1 cellular context compared by ENCODE assay signal in the genomic region with DNA sequence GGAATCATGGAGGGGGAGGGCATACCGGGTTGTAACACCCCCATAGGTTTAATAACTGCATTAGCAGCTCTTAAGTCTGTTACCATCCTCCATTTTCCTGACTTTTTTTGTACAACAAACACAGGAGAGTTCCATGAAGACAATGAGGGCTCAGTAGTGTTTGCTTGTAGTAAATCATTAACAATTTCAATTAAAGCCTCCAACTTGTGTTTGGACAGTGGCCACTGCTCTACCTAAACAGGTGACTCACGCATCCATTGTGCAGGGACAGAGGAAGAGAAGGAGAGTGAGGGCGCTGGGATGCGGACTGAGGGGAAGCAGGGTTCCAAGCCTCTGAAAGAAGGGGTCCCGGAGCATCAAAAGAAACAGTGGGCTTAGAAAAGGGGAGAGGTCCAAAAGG.
A peak's percentile ranks its signal among the peaks of the same experiment; 100 is the strongest.
TF ChIP-seq lines count a peak whose summit lies in the region.

No MANE protein-coding gene starts in this region.

TF ChIP-seq in HepG2, 621 proteins besides CTCF, POLR2A, EP300 and RAD21 (continues in another document):
- TF ChIP-seq RNF2 (conservative IDR thresholded peaks at IDR 0.05; ENCODE audit: low read depth) = no peak
- no peak for TF ChIP-seq ZNF232 (CRISPR knock-in tag; IDR thresholded peaks at IDR 0.05; ENCODE audit: borderline replicate concordance)
- TF ChIP-seq, protein P1, sequence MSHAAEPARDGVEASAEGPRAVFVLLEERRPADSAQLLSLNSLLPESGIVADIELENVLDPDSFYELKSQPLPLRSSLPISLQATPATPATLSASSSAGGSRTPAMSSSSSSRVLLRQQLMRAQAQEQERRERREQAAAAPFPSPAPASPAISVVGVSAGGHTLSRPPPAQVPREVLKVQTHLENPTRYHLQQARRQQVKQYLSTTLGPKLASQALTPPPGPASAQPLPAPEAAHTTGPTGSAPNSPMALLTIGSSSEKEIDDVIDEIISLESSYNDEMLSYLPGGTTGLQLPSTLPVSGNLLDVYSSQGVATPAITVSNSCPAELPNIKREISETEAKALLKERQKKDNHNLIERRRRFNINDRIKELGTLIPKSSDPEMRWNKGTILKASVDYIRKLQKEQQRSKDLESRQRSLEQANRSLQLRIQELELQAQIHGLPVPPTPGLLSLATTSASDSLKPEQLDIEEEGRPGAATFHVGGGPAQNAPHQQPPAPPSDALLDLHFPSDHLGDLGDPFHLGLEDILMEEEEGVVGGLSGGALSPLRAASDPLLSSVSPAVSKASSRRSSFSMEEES (CRISPR knock-in tag; IDR thresholded peaks at IDR 0.05) = 0 out of 2 replicates have a peak, but pooled peaks have one; percentile 17
- TF ChIP-seq ZBTB1 (CRISPR knock-in tag; IDR thresholded peaks at IDR 0.05; ENCODE audit: borderline replicate concordance) = no peak
- TF ChIP-seq, protein P2, sequence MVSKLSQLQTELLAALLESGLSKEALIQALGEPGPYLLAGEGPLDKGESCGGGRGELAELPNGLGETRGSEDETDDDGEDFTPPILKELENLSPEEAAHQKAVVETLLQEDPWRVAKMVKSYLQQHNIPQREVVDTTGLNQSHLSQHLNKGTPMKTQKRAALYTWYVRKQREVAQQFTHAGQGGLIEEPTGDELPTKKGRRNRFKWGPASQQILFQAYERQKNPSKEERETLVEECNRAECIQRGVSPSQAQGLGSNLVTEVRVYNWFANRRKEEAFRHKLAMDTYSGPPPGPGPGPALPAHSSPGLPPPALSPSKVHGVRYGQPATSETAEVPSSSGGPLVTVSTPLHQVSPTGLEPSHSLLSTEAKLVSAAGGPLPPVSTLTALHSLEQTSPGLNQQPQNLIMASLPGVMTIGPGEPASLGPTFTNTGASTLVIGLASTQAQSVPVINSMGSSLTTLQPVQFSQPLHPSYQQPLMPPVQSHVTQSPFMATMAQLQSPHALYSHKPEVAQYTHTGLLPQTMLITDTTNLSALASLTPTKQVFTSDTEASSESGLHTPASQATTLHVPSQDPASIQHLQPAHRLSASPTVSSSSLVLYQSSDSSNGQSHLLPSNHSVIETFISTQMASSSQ (IDR thresholded peaks at IDR 0.05; ENCODE audit: low read depth) = peak; percentile 93
- TF ChIP-seq, protein P2 (CRISPR knock-in tag; IDR thresholded peaks at IDR 0.05; ENCODE audit: borderline replicate concordance) = peak; percentile 97
- no peak for TF ChIP-seq GABPA (IDR thresholded peaks at IDR 0.05; ENCODE audit: low read depth, low read length)
- 0 out of 2 replicates have a peak, but pooled peaks have one; percentile 13 for TF ChIP-seq GABPA (CRISPR knock-in tag; IDR thresholded peaks at IDR 0.05; ENCODE audit: low read depth)
- TF ChIP-seq ZBTB20 (CRISPR knock-in tag; IDR thresholded peaks at IDR 0.05; ENCODE audit: borderline replicate concordance, low read depth) = 0 out of 2 replicates have a peak, but pooled peaks have one; percentile 22
- TF ChIP-seq NCOA2 (CRISPR knock-in tag; IDR thresholded peaks at IDR 0.05) = 0 out of 2 replicates have a peak, but pooled peaks have one; percentile 32
- TF ChIP-seq JUND (CRISPR knock-in tag; IDR thresholded peaks at IDR 0.05) = peak; percentile 83; the same call in 1 of the 2 replicates
- TF ChIP-seq ZFP41 (CRISPR knock-in tag; IDR thresholded peaks at IDR 0.05; ENCODE audit: borderline replicate concordance) = no peak
- TF ChIP-seq NONO (IDR thresholded peaks at IDR 0.05) = no peak
- TF ChIP-seq NONO (CRISPR knock-in tag; conservative IDR thresholded peaks at IDR 0.05) = no peak
- TF ChIP-seq HDAC1 (CRISPR knock-in tag; IDR thresholded peaks at IDR 0.05) = peak; percentile 45
- TF ChIP-seq MED13 (CRISPR knock-in tag; IDR thresholded peaks at IDR 0.05) = no peak
- no peak for TF ChIP-seq NFE2L1 (CRISPR knock-in tag; IDR thresholded peaks at IDR 0.05; ENCODE audit: borderline replicate concordance)
- TF ChIP-seq, protein P3, sequence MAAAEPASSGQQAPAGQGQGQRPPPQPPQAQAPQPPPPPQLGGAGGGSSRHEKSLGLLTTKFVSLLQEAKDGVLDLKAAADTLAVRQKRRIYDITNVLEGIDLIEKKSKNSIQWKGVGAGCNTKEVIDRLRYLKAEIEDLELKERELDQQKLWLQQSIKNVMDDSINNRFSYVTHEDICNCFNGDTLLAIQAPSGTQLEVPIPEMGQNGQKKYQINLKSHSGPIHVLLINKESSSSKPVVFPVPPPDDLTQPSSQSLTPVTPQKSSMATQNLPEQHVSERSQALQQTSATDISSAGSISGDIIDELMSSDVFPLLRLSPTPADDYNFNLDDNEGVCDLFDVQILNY (CRISPR knock-in tag; conservative IDR thresholded peaks at IDR 0.05) = no peak
- peak; percentile 44; the same call in 1 of the 2 replicates for TF ChIP-seq FOXA3 (CRISPR knock-in tag; IDR thresholded peaks at IDR 0.05)
- TF ChIP-seq SOX13 (IDR thresholded peaks at IDR 0.05) = peak; percentile 88
- peak in 1 of 2 experiments; percentile 96; a peak in 2 of 4 replicates for TF ChIP-seq SOX13 (CRISPR knock-in tag; conservative IDR thresholded peaks at IDR 0.05 in 1 of 2, IDR thresholded peaks at IDR 0.05 in 1 of 2)
- TF ChIP-seq, protein P4, sequence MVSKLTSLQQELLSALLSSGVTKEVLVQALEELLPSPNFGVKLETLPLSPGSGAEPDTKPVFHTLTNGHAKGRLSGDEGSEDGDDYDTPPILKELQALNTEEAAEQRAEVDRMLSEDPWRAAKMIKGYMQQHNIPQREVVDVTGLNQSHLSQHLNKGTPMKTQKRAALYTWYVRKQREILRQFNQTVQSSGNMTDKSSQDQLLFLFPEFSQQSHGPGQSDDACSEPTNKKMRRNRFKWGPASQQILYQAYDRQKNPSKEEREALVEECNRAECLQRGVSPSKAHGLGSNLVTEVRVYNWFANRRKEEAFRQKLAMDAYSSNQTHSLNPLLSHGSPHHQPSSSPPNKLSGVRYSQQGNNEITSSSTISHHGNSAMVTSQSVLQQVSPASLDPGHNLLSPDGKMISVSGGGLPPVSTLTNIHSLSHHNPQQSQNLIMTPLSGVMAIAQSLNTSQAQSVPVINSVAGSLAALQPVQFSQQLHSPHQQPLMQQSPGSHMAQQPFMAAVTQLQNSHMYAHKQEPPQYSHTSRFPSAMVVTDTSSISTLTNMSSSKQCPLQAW (CRISPR knock-in tag; IDR thresholded peaks at IDR 0.05) = peak; percentile 94
- TF ChIP-seq PAF1 (CRISPR knock-in tag; IDR thresholded peaks at IDR 0.05) = no peak
- TF ChIP-seq, protein P5, sequence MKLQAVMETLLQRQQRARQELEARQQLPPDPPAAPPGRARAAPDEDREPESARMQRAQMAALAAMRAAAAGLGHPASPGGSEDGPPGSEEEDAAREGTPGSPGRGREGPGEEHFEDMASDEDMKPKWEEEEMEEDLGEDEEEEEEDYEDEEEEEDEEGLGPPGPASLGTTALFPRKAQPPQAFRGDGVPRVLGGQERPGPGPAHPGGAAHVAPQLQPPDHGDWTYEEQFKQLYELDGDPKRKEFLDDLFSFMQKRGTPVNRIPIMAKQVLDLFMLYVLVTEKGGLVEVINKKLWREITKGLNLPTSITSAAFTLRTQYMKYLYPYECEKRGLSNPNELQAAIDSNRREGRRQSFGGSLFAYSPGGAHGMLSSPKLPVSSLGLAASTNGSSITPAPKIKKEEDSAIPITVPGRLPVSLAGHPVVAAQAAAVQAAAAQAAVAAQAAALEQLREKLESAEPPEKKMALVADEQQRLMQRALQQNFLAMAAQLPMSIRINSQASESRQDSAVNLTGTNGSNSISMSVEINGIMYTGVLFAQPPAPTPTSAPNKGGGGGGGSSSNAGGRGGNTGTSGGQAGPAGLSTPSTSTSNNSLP (IDR thresholded peaks at IDR 0.05; ENCODE audit: low read depth, low read length) = peak; percentile 56; the same call in 1 of the 2 replicates
- TF ChIP-seq ETV6 (CRISPR knock-in tag; conservative IDR thresholded peaks at IDR 0.05) = no peak
- TF ChIP-seq NBN (conservative IDR thresholded peaks at IDR 0.05) = no peak
- TF ChIP-seq ZNF292 (CRISPR knock-in tag; IDR thresholded peaks at IDR 0.05; ENCODE audit: borderline replicate concordance, low read depth) = peak; percentile 42; the same call in 1 of the 2 replicates
- TF ChIP-seq, protein P6, sequence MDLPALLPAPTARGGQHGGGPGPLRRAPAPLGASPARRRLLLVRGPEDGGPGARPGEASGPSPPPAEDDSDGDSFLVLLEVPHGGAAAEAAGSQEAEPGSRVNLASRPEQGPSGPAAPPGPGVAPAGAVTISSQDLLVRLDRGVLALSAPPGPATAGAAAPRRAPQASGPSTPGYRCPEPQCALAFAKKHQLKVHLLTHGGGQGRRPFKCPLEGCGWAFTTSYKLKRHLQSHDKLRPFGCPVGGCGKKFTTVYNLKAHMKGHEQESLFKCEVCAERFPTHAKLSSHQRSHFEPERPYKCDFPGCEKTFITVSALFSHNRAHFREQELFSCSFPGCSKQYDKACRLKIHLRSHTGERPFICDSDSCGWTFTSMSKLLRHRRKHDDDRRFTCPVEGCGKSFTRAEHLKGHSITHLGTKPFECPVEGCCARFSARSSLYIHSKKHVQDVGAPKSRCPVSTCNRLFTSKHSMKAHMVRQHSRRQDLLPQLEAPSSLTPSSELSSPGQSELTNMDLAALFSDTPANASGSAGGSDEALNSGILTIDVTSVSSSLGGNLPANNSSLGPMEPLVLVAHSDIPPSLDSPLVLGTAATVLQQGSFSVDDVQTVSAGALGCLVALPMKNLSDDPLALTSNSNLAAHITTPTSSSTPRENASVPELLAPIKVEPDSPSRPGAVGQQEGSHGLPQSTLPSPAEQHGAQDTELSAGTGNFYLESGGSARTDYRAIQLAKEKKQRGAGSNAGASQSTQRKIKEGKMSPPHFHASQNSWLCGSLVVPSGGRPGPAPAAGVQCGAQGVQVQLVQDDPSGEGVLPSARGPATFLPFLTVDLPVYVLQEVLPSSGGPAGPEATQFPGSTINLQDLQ (CRISPR knock-in tag; IDR thresholded peaks at IDR 0.05) = no peak
- no peak for TF ChIP-seq ELF3 (CRISPR knock-in tag; IDR thresholded peaks at IDR 0.05)
- TF ChIP-seq SMAD9 (CRISPR knock-in tag; IDR thresholded peaks at IDR 0.05) = no peak
- peak; percentile 52; the same call in 1 of the 2 replicates for TF ChIP-seq GATAD2A (CRISPR knock-in tag; IDR thresholded peaks at IDR 0.05)
- TF ChIP-seq HMG20A (CRISPR knock-in tag; IDR thresholded peaks at IDR 0.05; ENCODE audit: borderline replicate concordance) = peak; percentile 45; the same call in 1 of the 2 replicates
- TF ChIP-seq, protein P7, sequence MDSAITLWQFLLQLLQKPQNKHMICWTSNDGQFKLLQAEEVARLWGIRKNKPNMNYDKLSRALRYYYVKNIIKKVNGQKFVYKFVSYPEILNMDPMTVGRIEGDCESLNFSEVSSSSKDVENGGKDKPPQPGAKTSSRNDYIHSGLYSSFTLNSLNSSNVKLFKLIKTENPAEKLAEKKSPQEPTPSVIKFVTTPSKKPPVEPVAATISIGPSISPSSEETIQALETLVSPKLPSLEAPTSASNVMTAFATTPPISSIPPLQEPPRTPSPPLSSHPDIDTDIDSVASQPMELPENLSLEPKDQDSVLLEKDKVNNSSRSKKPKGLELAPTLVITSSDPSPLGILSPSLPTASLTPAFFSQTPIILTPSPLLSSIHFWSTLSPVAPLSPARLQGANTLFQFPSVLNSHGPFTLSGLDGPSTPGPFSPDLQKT (CRISPR knock-in tag; IDR thresholded peaks at IDR 0.05; ENCODE audit: borderline replicate concordance) = no peak
- TF ChIP-seq FOXK1 (CRISPR knock-in tag; IDR thresholded peaks at IDR 0.05; ENCODE audit: borderline replicate concordance, low read depth) = no peak
- TF ChIP-seq, protein P8, sequence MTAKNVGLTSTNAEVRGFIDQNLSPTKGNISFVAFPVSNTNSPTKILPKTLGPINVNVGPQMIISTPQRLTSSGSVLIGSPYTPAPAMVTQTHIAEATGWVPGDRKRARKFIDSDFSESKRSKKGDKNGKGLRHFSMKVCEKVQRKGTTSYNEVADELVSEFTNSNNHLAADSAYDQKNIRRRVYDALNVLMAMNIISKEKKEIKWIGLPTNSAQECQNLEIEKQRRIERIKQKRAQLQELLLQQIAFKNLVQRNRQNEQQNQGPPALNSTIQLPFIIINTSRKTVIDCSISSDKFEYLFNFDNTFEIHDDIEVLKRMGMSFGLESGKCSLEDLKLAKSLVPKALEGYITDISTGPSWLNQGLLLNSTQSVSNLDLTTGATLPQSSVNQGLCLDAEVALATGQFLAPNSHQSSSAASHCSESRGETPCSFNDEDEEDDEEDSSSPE (CRISPR knock-in tag; IDR thresholded peaks at IDR 0.05) = no peak
- TF ChIP-seq FOSL1 (CRISPR knock-in tag; IDR thresholded peaks at IDR 0.05; ENCODE audit: borderline replicate concordance) = peak; percentile 71
- peak; percentile 97 for TF ChIP-seq FOSL2 (CRISPR knock-in tag; IDR thresholded peaks at IDR 0.05)
- TF ChIP-seq, protein P9, sequence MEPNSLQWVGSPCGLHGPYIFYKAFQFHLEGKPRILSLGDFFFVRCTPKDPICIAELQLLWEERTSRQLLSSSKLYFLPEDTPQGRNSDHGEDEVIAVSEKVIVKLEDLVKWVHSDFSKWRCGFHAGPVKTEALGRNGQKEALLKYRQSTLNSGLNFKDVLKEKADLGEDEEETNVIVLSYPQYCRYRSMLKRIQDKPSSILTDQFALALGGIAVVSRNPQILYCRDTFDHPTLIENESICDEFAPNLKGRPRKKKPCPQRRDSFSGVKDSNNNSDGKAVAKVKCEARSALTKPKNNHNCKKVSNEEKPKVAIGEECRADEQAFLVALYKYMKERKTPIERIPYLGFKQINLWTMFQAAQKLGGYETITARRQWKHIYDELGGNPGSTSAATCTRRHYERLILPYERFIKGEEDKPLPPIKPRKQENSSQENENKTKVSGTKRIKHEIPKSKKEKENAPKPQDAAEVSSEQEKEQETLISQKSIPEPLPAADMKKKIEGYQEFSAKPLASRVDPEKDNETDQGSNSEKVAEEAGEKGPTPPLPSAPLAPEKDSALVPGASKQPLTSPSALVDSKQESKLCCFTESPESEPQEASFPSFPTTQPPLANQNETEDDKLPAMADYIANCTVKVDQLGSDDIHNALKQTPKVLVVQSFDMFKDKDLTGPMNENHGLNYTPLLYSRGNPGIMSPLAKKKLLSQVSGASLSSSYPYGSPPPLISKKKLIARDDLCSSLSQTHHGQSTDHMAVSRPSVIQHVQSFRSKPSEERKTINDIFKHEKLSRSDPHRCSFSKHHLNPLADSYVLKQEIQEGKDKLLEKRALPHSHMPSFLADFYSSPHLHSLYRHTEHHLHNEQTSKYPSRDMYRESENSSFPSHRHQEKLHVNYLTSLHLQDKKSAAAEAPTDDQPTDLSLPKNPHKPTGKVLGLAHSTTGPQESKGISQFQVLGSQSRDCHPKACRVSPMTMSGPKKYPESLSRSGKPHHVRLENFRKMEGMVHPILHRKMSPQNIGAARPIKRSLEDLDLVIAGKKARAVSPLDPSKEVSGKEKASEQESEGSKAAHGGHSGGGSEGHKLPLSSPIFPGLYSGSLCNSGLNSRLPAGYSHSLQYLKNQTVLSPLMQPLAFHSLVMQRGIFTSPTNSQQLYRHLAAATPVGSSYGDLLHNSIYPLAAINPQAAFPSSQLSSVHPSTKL (CRISPR knock-in tag; IDR thresholded peaks at IDR 0.05) = peak; percentile 71
- TF ChIP-seq FOXO1 (CRISPR knock-in tag; IDR thresholded peaks at IDR 0.05) = no peak
- TF ChIP-seq TCF12 (IDR thresholded peaks at IDR 0.05) = no peak
- TF ChIP-seq TCF12 (CRISPR knock-in tag; IDR thresholded peaks at IDR 0.05) = no peak
